Comparison of ENCODE assay signal across 19 cellular contexts in genomic region chr3:7445331-7445730, GRCh38.
DNase-seq lines count a peak whose midpoint lies in the region; ATAC-seq and TF ChIP-seq lines count a peak whose summit lies in the region.
"Had no signal": no experiment of that assay in that cellular context is flagged by ENCODE, and none has a peak within 500 bp of the region (broad histone marks: within the 10 kb centered on the region; RNA-seq: fewer than 3 reads in every experiment).

No MANE protein-coding gene starts in this region.

- H3K27ac ChIP-seq in left ventricle myocardium inferior (replicated peaks) = peak overlapping the region; percentile 65
- H3K27ac ChIP-seq in right atrium auricular region = no peak overlapping the region
- H3K27ac ChIP-seq in mesendoderm (ENCODE audit: low read depth, low read length) = no peak overlapping the region
- H3K27ac ChIP-seq: BLaER1, C4-2B had no signal

- H3K27ac Mint-ChIP-seq in endothelial cell (ENCODE audit: unreplicated experiment) (peak overlapping the region; percentile 40), chondrocyte (ENCODE audit: unreplicated experiment) (no peak overlapping the region)
- H3K27ac Mint-ChIP-seq: CD4-positive, alpha-beta T cell; CD8-positive, alpha-beta T cell had no signal

- H3K23ac ChIP-seq in mesendoderm (ENCODE audit: low read length) = no peak overlapping the region

- DNase-seq in left ventricle myocardium inferior = no peak
- no peak for DNase-seq in right atrium auricular region (ENCODE audit: low spot score)
- DNase-seq in dermis blood vessel endothelial cell = peak; percentile 10
- DNase-seq in endothelial cell (ENCODE audit: low spot score) = no peak
- DNase-seq in mesendoderm = peak; percentile 76
- no peak for DNase-seq in omental fat pad (ENCODE audit: low spot score)
- DNase-seq in chondrocyte (ENCODE audit: low spot score) = no peak
- DNase-seq in mucosa of gallbladder (ENCODE audit: low spot score) = no peak
- DNase-seq: 8988T; ACHN; BE2C; Caco-2; Calu3; CD4-positive, alpha-beta T cell; CD8-positive, alpha-beta T cell; DMS79 treated with DMSO at 0.1 percent for 48 hours; GF-D8 had no signal

- no peak overlapping the region for H2BK120ac ChIP-seq in mesendoderm (ENCODE audit: low read depth, low read length)

- H3K36me3 ChIP-seq in left ventricle myocardium inferior (no peaks in the 10 kb centered on the region), right atrium auricular region (no peaks in the 10 kb centered on the region), mesendoderm (ENCODE audit: control insufficient read depth, insufficient read depth, low read length) (no peaks in the 10 kb centered on the region)
- H3K36me3 ChIP-seq: BE2C, BLaER1 had no signal

- no peak overlapping the region for H2AK5ac ChIP-seq in mesendoderm (ENCODE audit: low read length)

- ATAC-seq in omental fat pad (ENCODE audit: low FRiP score) = no peak
- ATAC-seq: CD8-positive, alpha-beta T cell had no signal

- no peak overlapping the region for H4K5ac ChIP-seq in mesendoderm (ENCODE audit: low read length)

- H4K8ac ChIP-seq in mesendoderm (ENCODE audit: low read depth, low read length) = no peak overlapping the region

- H3K9me3 Mint-ChIP-seq in endothelial cell (ENCODE audit: unreplicated experiment) (no peaks in the 10 kb centered on the region), chondrocyte (ENCODE audit: low read depth) (peaks cover 10% of the 10 kb centered on the region)
- H3K9me3 Mint-ChIP-seq: CD4-positive, alpha-beta T cell; CD8-positive, alpha-beta T cell had no signal

- no peaks in the 10 kb centered on the region for H3K79me1 ChIP-seq in mesendoderm (ENCODE audit: low read length)

- no peaks in the 10 kb centered on the region for H3K27me3 Mint-ChIP-seq in endothelial cell (ENCODE audit: unreplicated experiment)
- peaks cover 18% of the 10 kb centered on the region for H3K27me3 Mint-ChIP-seq in chondrocyte (ENCODE audit: low read depth)
- H3K27me3 Mint-ChIP-seq: CD4-positive, alpha-beta T cell had no signal

- H3K27me3 ChIP-seq in left ventricle myocardium inferior (ENCODE audit: low read depth) = no peaks in the 10 kb centered on the region
- H3K27me3 ChIP-seq in right atrium auricular region = no peaks in the 10 kb centered on the region
- no peaks in the 10 kb centered on the region for H3K27me3 ChIP-seq in mesendoderm (ENCODE audit: insufficient read depth, low read length, poor library complexity)
- H3K27me3 ChIP-seq: BE2C, BLaER1 had no signal

- H3K4me1 ChIP-seq in left ventricle myocardium inferior (peaks cover 2% of the 10 kb centered on the region), right atrium auricular region (no peaks in the 10 kb centered on the region), mesendoderm (ENCODE audit: control insufficient read depth, low read depth, low read length) (peaks cover 2% of the 10 kb centered on the region)
- H3K4me1 ChIP-seq: BE2C, BLaER1, Caco-2 had no signal

- H3K4me3 ChIP-seq in left ventricle myocardium inferior (no peak overlapping the region), right atrium auricular region (no peak overlapping the region), mesendoderm (ENCODE audit: low read length) (no peak overlapping the region)
- H3K4me3 ChIP-seq: BLaER1 had no signal

- peaks cover 13% of the 10 kb centered on the region for H3K9me3 ChIP-seq in left ventricle myocardium inferior (replicated peaks)
- no peaks in the 10 kb centered on the region for H3K9me3 ChIP-seq in right atrium auricular region
- H3K9me3 ChIP-seq: BE2C, BLaER1, Caco-2 had no signal

- no peaks in the 10 kb centered on the region for H3K79me2 ChIP-seq in mesendoderm (ENCODE audit: control insufficient read depth, insufficient read depth, low read length)

- H3K4ac ChIP-seq in mesendoderm (ENCODE audit: low read depth, low read length) = no peak overlapping the region

- H3K4me1 Mint-ChIP-seq in endothelial cell (ENCODE audit: unreplicated experiment) (peaks cover 16% of the 10 kb centered on the region), chondrocyte (ENCODE audit: low read depth) (peaks cover 3% of the 10 kb centered on the region)

- H3K56ac ChIP-seq in mesendoderm (ENCODE audit: low read length) = no peak overlapping the region

- H2BK15ac ChIP-seq in mesendoderm (replicated peaks; ENCODE audit: low read depth) = no peak overlapping the region

- no peak overlapping the region for H3K18ac ChIP-seq in mesendoderm (ENCODE audit: low read length)

- H3K4me3 Mint-ChIP-seq in endothelial cell (ENCODE audit: unreplicated experiment) (no peak overlapping the region), chondrocyte (ENCODE audit: unreplicated experiment) (no peak overlapping the region)
- H3K4me3 Mint-ChIP-seq: CD4-positive, alpha-beta T cell; CD8-positive, alpha-beta T cell had no signal

- H3K4me2 ChIP-seq in mesendoderm (ENCODE audit: low read length) = no peak overlapping the region
- H3K4me2 ChIP-seq: BLaER1 had no signal

- no peak for TF ChIP-seq CTCF in left ventricle myocardium inferior (IDR thresholded peaks at IDR 0.05; ENCODE audit: borderline replicate concordance)
- TF ChIP-seq CTCF in right atrium auricular region (IDR thresholded peaks at IDR 0.05) = no peak
- no peak for TF ChIP-seq CTCF in endothelial cell (IDR thresholded peaks at IDR 0.05; ENCODE audit: unreplicated experiment)
- no peak for TF ChIP-seq CTCF in omental fat pad (IDR thresholded peaks at IDR 0.05)
- TF ChIP-seq CTCF in chondrocyte (IDR thresholded peaks at IDR 0.05) = no peak

- WGBS in mesendoderm (ENCODE audit: extremely low coverage, insufficient coverage, low lambda C conversion rate) = no CpG with 5 or more reads among the region's 5 CpGs

- no peaks in the 10 kb centered on the region for H3K36me3 Mint-ChIP-seq in endothelial cell (ENCODE audit: low read depth, unreplicated experiment)
- H3K36me3 Mint-ChIP-seq in chondrocyte (ENCODE audit: low read depth) = no peaks in the 10 kb centered on the region
- H3K36me3 Mint-ChIP-seq: CD8-positive, alpha-beta T cell had no signal

- no peak overlapping the region for H2BK5ac ChIP-seq in mesendoderm (ENCODE audit: low read length)

- no peak overlapping the region for H3K9ac ChIP-seq in mesendoderm (ENCODE audit: low read length)
- H3K9ac ChIP-seq: BLaER1 had no signal

- intact Hi-C loops in left ventricle myocardium inferior (cut with micrococcal nuclease) = no loop called here

Comparison
In these comparisons a context has a peak if more than half of its experiments do, and no peak if none do; other contexts are left out.
1. DNase-seq: peak in dermis blood vessel endothelial cell (single experiment) and mesendoderm (single experiment); none in left ventricle myocardium inferior (single experiment), right atrium auricular region (single experiment), endothelial cell (single experiment), omental fat pad (single experiment), chondrocyte (single experiment) and mucosa of gallbladder (single experiment).